17 cellular contexts compared by ENCODE assay signal in the genomic region with DNA sequence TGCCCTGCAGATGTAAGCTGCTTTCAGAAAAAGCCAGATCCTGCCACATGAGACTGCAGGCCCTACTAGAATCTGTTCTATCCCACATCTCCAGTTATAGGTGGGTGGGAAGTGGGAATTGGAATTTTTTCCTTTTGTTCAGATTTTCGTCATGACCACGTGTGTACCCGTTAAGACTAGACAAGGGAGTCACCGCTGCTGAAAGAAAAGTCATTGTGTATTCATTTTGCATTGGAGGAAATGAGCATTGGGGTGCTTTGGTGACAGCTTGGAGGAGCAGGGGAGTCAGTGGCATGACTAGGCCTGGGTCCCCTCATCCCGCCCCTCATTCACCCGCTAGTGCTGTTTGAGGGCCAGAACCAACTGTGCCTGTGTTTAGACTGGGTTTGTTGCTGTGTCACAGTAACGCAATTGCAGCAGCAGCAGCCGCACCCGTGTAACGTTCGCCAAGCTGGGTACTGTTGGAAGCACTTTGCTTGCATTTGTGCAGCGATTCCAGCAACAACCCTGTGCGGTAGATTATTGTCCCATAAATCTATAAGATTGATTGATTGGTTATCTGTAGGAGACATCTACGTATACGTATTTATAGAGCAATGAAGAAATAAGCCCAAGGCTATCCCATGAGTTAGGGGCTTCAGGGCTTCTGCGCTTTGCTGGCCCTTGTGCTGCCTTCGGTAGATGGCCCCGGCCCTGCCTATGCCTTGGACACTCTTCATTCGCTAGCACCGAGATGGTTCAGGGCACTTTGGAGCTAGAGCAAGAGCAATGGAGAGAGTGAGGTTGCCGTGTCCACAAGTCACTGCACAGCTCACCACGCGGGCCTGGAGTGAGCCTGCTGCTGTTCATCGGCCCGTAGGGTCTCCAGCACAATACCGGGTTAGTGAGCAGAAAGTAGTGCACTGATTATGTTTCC.
DNase-seq lines count a peak whose midpoint lies in the region; TF ChIP-seq lines count a peak whose summit lies in the region.
"Had no signal": no experiment of that assay in that cellular context is flagged by ENCODE, and none has a peak within 500 bp of the region (broad histone marks: within the 10 kb centered on the region; RNA-seq: fewer than 3 reads in every experiment).

No MANE protein-coding gene starts in this region.

- H3K27me3 ChIP-seq in Caco-2 (replicated peaks; ENCODE audit: control insufficient read depth, insufficient read depth, low read length): no peaks in the 10 kb centered on the region
- H3K27me3 ChIP-seq: MG63 had no signal

- no peak overlapping the region for H3K4me3 ChIP-seq in Caco-2 (ENCODE audit: low read depth, low read length)
- H3K4me3 ChIP-seq: BLaER1 treated with 17β-estradiol and CSF1 and Interleukin-3, amounts not matched to agents 10 nM and 100 nM; MG63 had no signal

- POLR2A ChIA-PET in Caco-2 (lab: Charles Lee): no interaction called here

- H3K36me3 Mint-ChIP-seq in Caco-2 (ENCODE audit: insufficient read depth, unreplicated experiment) (no peaks in the 10 kb centered on the region), progenitor cell of endocrine pancreas (ENCODE audit: insufficient read depth) (no peaks in the 10 kb centered on the region), osteocyte (ENCODE audit: unreplicated experiment) (no peaks in the 10 kb centered on the region)
- H3K36me3 Mint-ChIP-seq in activated T-cell treated with anti-CD3 and anti-CD28 coated beads, Interleukin-2, amount 50 U/mL, for 24 hours (ENCODE audit: low read depth): no peaks in the 10 kb centered on the region

- peaks cover 13% of the 10 kb centered on the region for H3K4me1 Mint-ChIP-seq in Caco-2 (ENCODE audit: low read depth, unreplicated experiment)
- peaks cover 41% of the 10 kb centered on the region for H3K4me1 Mint-ChIP-seq in progenitor cell of endocrine pancreas (ENCODE audit: low read depth)
- H3K4me1 Mint-ChIP-seq in osteocyte (ENCODE audit: unreplicated experiment): peaks cover 11% of the 10 kb centered on the region
- no peaks in the 10 kb centered on the region for H3K4me1 Mint-ChIP-seq in activated T-cell treated with anti-CD3 and anti-CD28 coated beads, Interleukin-2, amount 50 U/mL, for 24 hours (ENCODE audit: low read depth)

- peaks cover 17% of the 10 kb centered on the region; the same call in 1 of the 2 replicates for H3K4me1 ChIP-seq in Caco-2

- H3K27me3 Mint-ChIP-seq in Caco-2 (ENCODE audit: insufficient read depth, unreplicated experiment) (no peaks in the 10 kb centered on the region), progenitor cell of endocrine pancreas (no peaks in the 10 kb centered on the region), osteocyte (ENCODE audit: unreplicated experiment) (no peaks in the 10 kb centered on the region)
- H3K27me3 Mint-ChIP-seq in activated T-cell treated with anti-CD3 and anti-CD28 coated beads, Interleukin-2, amount 50 U/mL, for 24 hours: peaks cover 9% of the 10 kb centered on the region

- intact Hi-C loops in Caco-2 (cut with micrococcal nuclease; ENCODE audit: unreplicated experiment): no loop called here

- no peaks in the 10 kb centered on the region for H3K9me3 Mint-ChIP-seq in Caco-2 (ENCODE audit: unreplicated experiment)
- no peaks in the 10 kb centered on the region for H3K9me3 Mint-ChIP-seq in progenitor cell of endocrine pancreas (ENCODE audit: low read depth)
- no peaks in the 10 kb centered on the region for H3K9me3 Mint-ChIP-seq in osteocyte (ENCODE audit: unreplicated experiment)
- H3K9me3 Mint-ChIP-seq in activated T-cell treated with anti-CD3 and anti-CD28 coated beads, Interleukin-2, amount 50 U/mL, for 24 hours: no peaks in the 10 kb centered on the region

- H3K4me3 Mint-ChIP-seq in Caco-2 (ENCODE audit: unreplicated experiment) (no peak overlapping the region), progenitor cell of endocrine pancreas (ENCODE audit: low read depth) (no peak overlapping the region), osteocyte (ENCODE audit: unreplicated experiment) (no peak overlapping the region)
- no peak overlapping the region for H3K4me3 Mint-ChIP-seq in activated T-cell treated with anti-CD3 and anti-CD28 coated beads, Interleukin-2, amount 50 U/mL, for 24 hours

- H3K36me3 ChIP-seq in Caco-2 (ENCODE audit: control insufficient read depth, insufficient read depth, low read length): no peaks in the 10 kb centered on the region
- H3K36me3 ChIP-seq: BLaER1 treated with 17β-estradiol and CSF1 and Interleukin-3, amounts not matched to agents 10 nM and 100 nM; MG63 had no signal

- H3K9me3 ChIP-seq in Caco-2: no peaks in the 10 kb centered on the region
- H3K9me3 ChIP-seq: BLaER1 treated with 17β-estradiol and CSF1 and Interleukin-3, amounts not matched to agents 10 nM and 100 nM; MG63 had no signal

- BruUV-seq in Caco-2 (replicated peaks; lab: Mats Ljungman, UMichigan): no TSS peak

- H3K27ac Mint-ChIP-seq in Caco-2 (ENCODE audit: unreplicated experiment): peak overlapping the region; percentile 79
- H3K27ac Mint-ChIP-seq in progenitor cell of endocrine pancreas: peak overlapping the region; percentile 73
- no peak overlapping the region for H3K27ac Mint-ChIP-seq in osteocyte (ENCODE audit: unreplicated experiment)
- H3K27ac Mint-ChIP-seq in activated T-cell treated with anti-CD3 and anti-CD28 coated beads, Interleukin-2, amount 50 U/mL, for 24 hours: no peak overlapping the region

- CTCF ChIA-PET in Caco-2 (lab: Charles Lee): no interaction called here

- H3K27ac ChIP-seq in cingulate gyrus (ENCODE audit: low read depth, low read length): peak overlapping the region; percentile 63
- H3K27ac ChIP-seq: BLaER1 treated with 17β-estradiol and CSF1 and Interleukin-3, amounts not matched to agents 10 nM and 100 nM; KMS-11 had no signal

- TF ChIP-seq CTCF in Caco-2 (IDR thresholded peaks at IDR 0.05; ENCODE audit: insufficient read depth in 1 of 2, low read depth in 1 of 2, low read length in 1 of 2, severe bottlenecking in 1 of 2, unreplicated experiment in 1 of 2): no peak
- TF ChIP-seq CTCF in progenitor cell of endocrine pancreas (IDR thresholded peaks at IDR 0.05; ENCODE audit: unreplicated experiment): no peak
- no peak for TF ChIP-seq CTCF in osteocyte (IDR thresholded peaks at IDR 0.05)

- no peak for DNase-seq in Caco-2
- DNase-seq in medulla oblongata (ENCODE audit: extremely low spot score): peak; percentile 49
- DNase-seq in progenitor cell of endocrine pancreas (ENCODE audit: low spot score, unreplicated experiment): no peak
- DNase-seq in osteocyte (ENCODE audit: extremely low spot score, unreplicated experiment): no peak
- DNase-seq in activated T-cell treated with anti-CD3 and anti-CD28 coated beads, Interleukin-2, amount 50 U/mL, for 24 hours: no peak
- no peak for DNase-seq in NCI-H1417 treated with DMSO at 0.1 percent for 48 hours (lab: John Stamatoyannopoulos, UW)
- DNase-seq in HT-29 (ENCODE audit: low spot score): no peak
- DNase-seq: DMS 273 treated with DMSO at 0.1 percent for 48 hours, GOT3, MG63, NCI-H1105, NCI-H187, NCI-H2171, NCI-H446 treated with DMSO at 0.1 percent for 48 hours had no signal

Comparison
In these comparisons a context has a peak if more than half of its experiments do, and no peak if none do; other contexts are left out.
1. H3K27ac Mint-ChIP-seq: peak in Caco-2 (single experiment) and progenitor cell of endocrine pancreas (single experiment); none in osteocyte (single experiment) and activated T-cell treated with anti-CD3 and anti-CD28 coated beads, Interleukin-2, amount 50 U/mL, for 24 hours (single experiment).